Comparison of ENCODE assay signal across 8 cellular contexts in genomic region chr2:207767461-207768167, GRCh38. TPM values are rescaled to one million over a fixed set of nuclear protein-coding genes. Genes with fewer than 3 reads are reported as not detected.
DNase-seq lines count a peak whose midpoint lies in the region; ATAC-seq and TF ChIP-seq lines count a peak whose summit lies in the region.

No MANE protein-coding gene starts in this region.

- in situ Hi-C loops in GM13976 (cut with MboI; ENCODE audit: low sequenced_read_pairs, unreplicated experiment) = no loop called here

- peak overlapping the region; percentile 90 for H3K4me3 Mint-ChIP-seq in neural crest cell

- H3K27me3 ChIP-seq in SK-N-SH (ENCODE audit: insufficient read depth) = no peaks in the 10 kb centered on the region

- H3K4me1 Mint-ChIP-seq in neural crest cell = peaks cover 42% of the 10 kb centered on the region

- TF ChIP-seq RAD21 in SK-N-SH (IDR thresholded peaks at IDR 0.05; ENCODE audit: low read length) = peak; percentile 58

- no peaks in the 10 kb centered on the region for H4K20me1 ChIP-seq in SK-N-SH (ENCODE audit: insufficient read depth)

- H3K4me2 ChIP-seq in SK-N-SH = peak overlapping the region; percentile 99

- TF ChIP-seq CTCF in GM13976 (IDR thresholded peaks at IDR 0.05; ENCODE audit: borderline replicate concordance, control extremely low read depth, extremely low read depth, insufficient read depth, missing control alignments) (peak; percentile 15), SK-N-SH (IDR thresholded peaks at IDR 0.05) (peak; percentile 42), neural crest cell (conservative IDR thresholded peaks at IDR 0.05) (peak; percentile 31)

- no peaks in the 10 kb centered on the region for H3K79me2 ChIP-seq in SK-N-SH (ENCODE audit: insufficient read depth)

- H3K9me3 Mint-ChIP-seq in neural crest cell = no peaks in the 10 kb centered on the region

- H3K9me2 ChIP-seq in SK-N-SH = no peaks in the 10 kb centered on the region

- H3K36me3 Mint-ChIP-seq in neural crest cell (ENCODE audit: low read depth) = peaks cover 2% of the 10 kb centered on the region

- no peak for TF ChIP-seq EP300 in SK-N-SH (IDR thresholded peaks at IDR 0.05; ENCODE audit: borderline replicate concordance in 1 of 2, low read depth in 1 of 2, low read length in 1 of 2)

- CTCF ChIA-PET in SK-N-SH (lab: Yijun Ruan, JAX) = interaction anchor here (0.7 to 5.7 kb wide), 10 partner anchors 22 to 305 kb away, joined by 3 to 36 read pairs (median 7); no protein-coding TSS in a partner anchor

- peak overlapping the region; percentile 99; the same call in 1 of the 2 replicates for H2AFZ ChIP-seq in SK-N-SH (ENCODE audit: low read depth)

- no peaks in the 10 kb centered on the region for H3K9me3 ChIP-seq in SK-N-SH

- 85% methylated on average over 31 of the region's 56 CpGs for WGBS in SK-N-SH (ENCODE audit: low lambda C conversion rate)

- DNase-seq in GM13976 (ENCODE audit: low spot score) (no peak), SK-N-SH (peak; percentile 74), fibroblast of gingiva (ENCODE audit: low read depth) (peak; percentile 26), neural crest cell (ENCODE audit: low read depth, low spot score) (no peak), glomerular visceral epithelial cell (ENCODE audit: extremely low spot score) (no peak)
- no peak for DNase-seq in effector CD4-positive, alpha-beta T cell

- no peaks in the 10 kb centered on the region for H3F3A ChIP-seq in SK-N-SH (replicated peaks; ENCODE audit: insufficient read depth)

- no peak overlapping the region for H3K9ac ChIP-seq in SK-N-SH

- ATAC-seq in HG03108 (IDR thresholded peaks at IDR 0.05; ENCODE audit: unreplicated experiment) (no peak), HG02588 (IDR thresholded peaks at IDR 0.05; ENCODE audit: unreplicated experiment) (no peak)

- peaks cover 87% of the 10 kb centered on the region for H3K27me3 Mint-ChIP-seq in neural crest cell (ENCODE audit: low read depth)

- POLR2A ChIA-PET in SK-N-SH (lab: Yijun Ruan, JAX) = no interaction called here

- no peak overlapping the region for H3K27ac ChIP-seq in SK-N-SH (ENCODE audit: low read depth in 2 of 2, low read length in 1 of 2)

- peaks cover 1 to 18% of the 10 kb centered on the region in 2 experiments; a peak in 1 of 4 replicates for H3K4me1 ChIP-seq in SK-N-SH (ENCODE audit: control insufficient read depth in 1 of 2, insufficient read depth in 2 of 2, low read depth in 1 of 2, low read length in 1 of 2)

- H3K4me3 ChIP-seq in SK-N-SH (ENCODE audit: low read depth in 2 of 2, low read length in 1 of 2) = peak overlapping the region; percentile 79 to 89

- no peak overlapping the region for H3K27ac Mint-ChIP-seq in neural crest cell (ENCODE audit: unreplicated experiment)

- peaks cover 3 to 5% of the 10 kb centered on the region in 2 experiments for H3K36me3 ChIP-seq in SK-N-SH (replicated peaks in 1 of 2; ENCODE audit: control insufficient read depth in 1 of 2, insufficient read depth in 2 of 2, low read length in 1 of 2)

TF ChIP-seq in SK-N-SH, 30 proteins besides CTCF, POLR2A, EP300 and RAD21:
- TF ChIP-seq ZBTB33 (IDR thresholded peaks at IDR 0.05; ENCODE audit: borderline replicate concordance, low read depth) = no peak
- peak; percentile 59 for TF ChIP-seq SMC3 (IDR thresholded peaks at IDR 0.05; ENCODE audit: low read depth, low read length)

RNA-seq across cellular contexts. Expression of gene FZD5, which starts 2.1 kb away (rescaled TPM):
- 0.52 and 0.72 TPM in 2 replicates for polyA plus RNA-seq in SK-N-SH (2012; rRNA removed)
- polyA plus RNA-seq in SK-N-SH (2012; cell fraction: cytosol; rRNA removed) = 0.66 and 0.72 TPM in 2 replicates
- polyA plus RNA-seq in SK-N-SH (2012; cell fraction: nucleus; rRNA removed) = 0.41 and 0.66 TPM in 2 replicates
- total RNA-seq in neural crest cell = 2.4 and 2.5 TPM in 2 replicates

RNA-seq across cellular contexts. Expression of gene CCNYL1, which starts 56.2 kb away (rescaled TPM):
- 8.7 and 10.0 TPM in 2 replicates for polyA plus RNA-seq in SK-N-SH (2012; rRNA removed)
- polyA plus RNA-seq in SK-N-SH (2012; cell fraction: cytosol; rRNA removed) = 12.3 and 13.0 TPM in 2 replicates
- polyA plus RNA-seq in SK-N-SH (2012; cell fraction: nucleus; rRNA removed) = 9.4 and 13.2 TPM in 2 replicates
- total RNA-seq in neural crest cell = 24.3 and 26.5 TPM in 2 replicates

Comparison
In these comparisons a context has a peak if more than half of its experiments do, and no peak if none do; other contexts are left out.
1. DNase-seq: peak in SK-N-SH (single experiment) and fibroblast of gingiva (single experiment); none in GM13976 (single experiment), neural crest cell (single experiment), glomerular visceral epithelial cell (single experiment) and effector CD4-positive, alpha-beta T cell (single experiment).
2. Peak in every context shown above with its lines, with median percentiles within 50 percentile points of each other: CTCF ChIP-seq.